Comparison of ENCODE assay signal across 10 cellular contexts in the genomic region with DNA sequence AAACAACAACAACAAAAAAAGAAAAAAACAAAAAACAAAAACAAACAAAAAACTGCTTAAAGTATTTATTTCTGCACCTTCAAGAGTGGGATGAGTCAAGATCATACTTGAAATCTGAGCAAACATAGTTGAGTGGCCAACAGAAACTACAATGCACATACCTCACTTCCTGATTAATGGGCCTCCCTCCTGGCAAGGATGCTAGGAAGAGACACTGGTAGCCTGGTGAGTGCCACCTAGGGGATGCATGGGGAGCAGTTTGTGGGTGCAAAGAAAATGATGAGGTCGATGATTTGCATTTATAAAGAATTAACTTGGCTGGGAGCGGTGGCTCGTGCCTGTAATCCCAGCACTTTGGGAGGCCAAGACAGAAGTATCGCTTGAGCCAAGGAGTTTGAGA.
DNase-seq lines count a peak whose midpoint lies in the region; ATAC-seq and TF ChIP-seq lines count a peak whose summit lies in the region.
"Had no signal": no experiment of that assay in that cellular context is flagged by ENCODE, and none has a peak within 500 bp of the region (broad histone marks: within the 10 kb centered on the region; RNA-seq: fewer than 3 reads in every experiment).

No MANE protein-coding gene starts in this region.

- H3K4me1 Mint-ChIP-seq in endothelial cell (ENCODE audit: unreplicated experiment) = no peaks in the 10 kb centered on the region
- H3K4me1 Mint-ChIP-seq in chondrocyte (ENCODE audit: low read depth) = peaks cover 57% of the 10 kb centered on the region

- no peak overlapping the region for H3K4me3 Mint-ChIP-seq in endothelial cell (ENCODE audit: unreplicated experiment)
- no peak overlapping the region for H3K4me3 Mint-ChIP-seq in chondrocyte (ENCODE audit: unreplicated experiment)

- H3K27ac Mint-ChIP-seq in endothelial cell (ENCODE audit: unreplicated experiment) (no peak overlapping the region), chondrocyte (ENCODE audit: unreplicated experiment) (no peak overlapping the region)

- no peaks in the 10 kb centered on the region for H4K20me1 ChIP-seq in DOHH2 (ENCODE audit: control insufficient read depth, insufficient read depth, low read depth, low read length)

- TF ChIP-seq CTCF in DOHH2 (IDR thresholded peaks at IDR 0.05; ENCODE audit: low read depth, low read length, poor library complexity, severe bottlenecking) = peak; percentile 29
- TF ChIP-seq CTCF in endothelial cell (IDR thresholded peaks at IDR 0.05; ENCODE audit: unreplicated experiment) = no peak
- no peak for TF ChIP-seq CTCF in chondrocyte (IDR thresholded peaks at IDR 0.05)

- no peaks in the 10 kb centered on the region for H3F3A ChIP-seq in DOHH2 (ENCODE audit: control insufficient read depth, insufficient read depth)

- no peak overlapping the region for H3K4me2 ChIP-seq in DOHH2 (ENCODE audit: low read length)

- H3K79me2 ChIP-seq in DOHH2 (ENCODE audit: control insufficient read depth, low read length) = no peaks in the 10 kb centered on the region

- H3K36me3 Mint-ChIP-seq in endothelial cell (ENCODE audit: low read depth, unreplicated experiment) = no peaks in the 10 kb centered on the region
- no peaks in the 10 kb centered on the region for H3K36me3 Mint-ChIP-seq in chondrocyte (ENCODE audit: low read depth)

- H3K9me3 ChIP-seq in DOHH2 (ENCODE audit: control insufficient read depth, insufficient read depth, low read length) = no peaks in the 10 kb centered on the region
- H3K9me3 ChIP-seq: ovary, uterus had no signal

- H3K27me3 ChIP-seq in DOHH2 (ENCODE audit: control insufficient read depth, low read length) = no peaks in the 10 kb centered on the region
- H3K27me3 ChIP-seq: ovary, uterus had no signal

- peak; percentile 47 for ATAC-seq in HG02642 (IDR thresholded peaks at IDR 0.05; ENCODE audit: poor library complexity, unreplicated experiment)
- no peak for ATAC-seq in HG02938 (IDR thresholded peaks at IDR 0.05; ENCODE audit: unreplicated experiment)

- H3K36me3 ChIP-seq in DOHH2 (ENCODE audit: control insufficient read depth, low read length) = no peaks in the 10 kb centered on the region
- H3K36me3 ChIP-seq: ovary, uterus had no signal

- no peak overlapping the region for H3K27ac ChIP-seq in DOHH2 (ENCODE audit: low read depth, low read length)
- H3K27ac ChIP-seq: ovary, uterus had no signal

- peak; percentile 23 for DNase-seq in RPMI8226
- peak; percentile 17 for DNase-seq in iPS-NIHi11 (ENCODE audit: low spot score)
- no peak for DNase-seq in endothelial cell (ENCODE audit: low spot score)
- no peak for DNase-seq in chondrocyte (ENCODE audit: low spot score)
- no peak for DNase-seq in stimulated activated naive CD4-positive, alpha-beta T cell (lab: John Stamatoyannopoulos, UW)
- DNase-seq: ovary, uterus had no signal

- H3K27me3 Mint-ChIP-seq in endothelial cell (ENCODE audit: unreplicated experiment) = peaks cover 3% of the 10 kb centered on the region
- no peaks in the 10 kb centered on the region for H3K27me3 Mint-ChIP-seq in chondrocyte (ENCODE audit: low read depth)

- H3K9me3 Mint-ChIP-seq in endothelial cell (ENCODE audit: unreplicated experiment) (no peaks in the 10 kb centered on the region), chondrocyte (ENCODE audit: low read depth) (peaks cover 3% of the 10 kb centered on the region)

- H3K9me2 ChIP-seq in DOHH2 (replicated peaks; ENCODE audit: control insufficient read depth, low read length) = no peaks in the 10 kb centered on the region

- H3K4me3 ChIP-seq in DOHH2 (ENCODE audit: low read length) = no peak overlapping the region
- H3K4me3 ChIP-seq: ovary, uterus had no signal

- H3K4me1 ChIP-seq in DOHH2 (ENCODE audit: control insufficient read depth, low read length) = no peaks in the 10 kb centered on the region
- H3K4me1 ChIP-seq: uterus had no signal

Comparison
In these comparisons a context has a peak if more than half of its experiments do, and no peak if none do; other contexts are left out.
1. DNase-seq: peak in RPMI8226 (single experiment) and iPS-NIHi11 (single experiment); none in endothelial cell (single experiment), chondrocyte (single experiment) and stimulated activated naive CD4-positive, alpha-beta T cell (0 of 6).